16 cellular contexts compared by ENCODE assay signal in the genomic region with DNA sequence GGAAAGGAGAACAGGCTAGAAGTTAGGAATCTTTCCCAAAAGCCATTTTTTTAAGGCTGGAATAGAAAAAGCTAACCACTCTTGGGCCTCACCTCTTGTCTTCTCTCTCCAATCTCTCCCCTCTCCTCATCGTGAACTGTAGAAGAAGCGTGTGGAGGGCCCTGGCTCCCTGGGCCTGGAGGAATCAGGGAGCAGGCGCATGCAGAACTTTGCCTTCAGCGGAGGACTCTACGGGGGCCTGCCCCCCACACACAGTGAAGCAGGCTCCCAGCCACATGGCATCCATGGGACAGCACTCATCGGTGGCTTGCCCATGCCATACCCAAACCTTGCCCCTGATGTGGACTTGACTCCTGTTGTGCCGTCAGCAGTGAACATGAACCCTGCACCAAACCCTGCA.
"Had no signal": no experiment of that assay in that cellular context is flagged by ENCODE, and none has a peak within 500 bp of the region (broad histone marks: within the 10 kb centered on the region; RNA-seq: fewer than 3 reads in every experiment).

No MANE protein-coding gene starts in this region.

- H3K4me3 Mint-ChIP-seq: memory B cell; naive thymus-derived CD4-positive, alpha-beta T cell; nephron; stimulated activated memory B cell treated with anti-CD40 and anti-IgM and Interleukin-4, amounts not matched to agents 10 μg/mL and 1 μg/mL and 100 μg/mL, for 72 hours; stimulated activated naive CD8-positive, alpha-beta T cell treated with anti-CD3 and anti-CD28 coated beads, Interleukin-15, Interleukin-2, amounts not matched to agents 100 ng/mL and 50 ng/mL, for 24 hours had no signal

- ATAC-seq: esophagus mucosa; gastrocnemius medialis; naive thymus-derived CD4-positive, alpha-beta T cell; sciatic nerve; stimulated activated memory B cell treated with anti-CD40 and anti-IgM and Interleukin-4, amounts not matched to agents 10 μg/mL and 1 μg/mL and 100 μg/mL, for 72 hours had no signal

- DNase-seq: dermis blood vessel endothelial cell; foreskin fibroblast; gastrocnemius medialis; midbrain; naive thymus-derived CD4-positive, alpha-beta T cell; nucleus accumbens; stimulated activated CD4-positive, alpha-beta T cell treated with anti-CD3 and anti-CD28 coated beads, Interleukin-2, amount 100 ng/mL, for 24 hours; stimulated activated CD4-positive, alpha-beta T cell treated with anti-CD3 and anti-CD28 coated beads, Interleukin-4, amount 100 ng/mL, for 24 hours; upper lobe of left lung; uterus had no signal

- H3K9me3 Mint-ChIP-seq: memory B cell; naive thymus-derived CD4-positive, alpha-beta T cell; stimulated activated memory B cell treated with anti-CD40 and anti-IgM and Interleukin-4, amounts not matched to agents 10 μg/mL and 1 μg/mL and 100 μg/mL, for 72 hours; stimulated activated naive CD8-positive, alpha-beta T cell treated with anti-CD3 and anti-CD28 coated beads, Interleukin-15, Interleukin-2, amounts not matched to agents 100 ng/mL and 50 ng/mL, for 24 hours had no signal

- H3K27me3 Mint-ChIP-seq: memory B cell; naive thymus-derived CD4-positive, alpha-beta T cell; stimulated activated memory B cell treated with anti-CD40 and anti-IgM and Interleukin-4, amounts not matched to agents 10 μg/mL and 1 μg/mL and 100 μg/mL, for 72 hours; stimulated activated naive CD8-positive, alpha-beta T cell treated with anti-CD3 and anti-CD28 coated beads, Interleukin-15, Interleukin-2, amounts not matched to agents 100 ng/mL and 50 ng/mL, for 24 hours had no signal

- H3K4me1 Mint-ChIP-seq: memory B cell; naive thymus-derived CD4-positive, alpha-beta T cell; nephron; stimulated activated memory B cell treated with anti-CD40 and anti-IgM and Interleukin-4, amounts not matched to agents 10 μg/mL and 1 μg/mL and 100 μg/mL, for 72 hours had no signal

- H3K27ac Mint-ChIP-seq: memory B cell; nephron; stimulated activated memory B cell treated with anti-CD40 and anti-IgM and Interleukin-4, amounts not matched to agents 10 μg/mL and 1 μg/mL and 100 μg/mL, for 72 hours; stimulated activated naive CD8-positive, alpha-beta T cell treated with anti-CD3 and anti-CD28 coated beads, Interleukin-15, Interleukin-2, amounts not matched to agents 100 ng/mL and 50 ng/mL, for 24 hours had no signal
